In the genomic region with DNA sequence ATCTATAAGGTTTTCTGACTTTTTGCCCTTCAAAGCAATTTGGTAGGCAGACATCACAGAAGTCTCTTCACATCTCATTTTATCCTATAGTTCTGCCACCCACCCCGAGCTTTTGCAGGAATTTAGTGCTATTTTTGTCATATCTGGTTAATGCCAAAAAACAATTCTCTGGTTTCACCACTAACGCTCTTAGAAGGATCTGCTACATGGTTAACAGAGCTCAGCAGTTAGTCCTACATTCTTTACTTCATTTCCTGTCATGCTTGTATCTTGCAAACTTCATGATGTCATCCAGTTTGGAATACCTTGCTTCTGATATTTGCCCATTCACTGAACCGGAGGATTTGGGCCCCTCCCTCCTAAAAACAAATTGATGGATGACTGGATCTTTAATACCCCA, we compare ENCODE assay signal across 35 cellular contexts.
DNase-seq lines count a peak whose midpoint lies in the region; ATAC-seq and TF ChIP-seq lines count a peak whose summit lies in the region.
"Had no signal": no experiment of that assay in that cellular context is flagged by ENCODE, and none has a peak within 500 bp of the region (broad histone marks: within the 10 kb centered on the region; RNA-seq: fewer than 3 reads in every experiment).

No MANE protein-coding gene starts in this region.

- H4K8ac ChIP-seq in IMR-90 (ENCODE audit: low read depth in 2 of 2, low read length in 2 of 2): no peak overlapping the region

- DNase-seq in AG08395 (ENCODE audit: low spot score): peak; percentile 18
- peak; percentile 30 for DNase-seq in IMR-90
- peak; percentile 57 to 62 for DNase-seq in cardiac fibroblast (ENCODE audit: low read depth in 2 of 2)
- peak; percentile 57 for DNase-seq in kidney glomerular epithelial cell (lab: John Stamatoyannopoulos, UW)
- no peak for DNase-seq in stimulated activated effector memory CD8-positive, alpha-beta T cell treated with anti-CD3 and anti-CD28 coated beads, Interleukin-12 subunit alpha, Interleukin-12 subunit beta, amount 100 ng/mL, for 72 hours (ENCODE audit: low spot score in 2 of 2)
- DNase-seq in SHP77 treated with DMSO at 0.1 percent for 48 hours (lab: John Stamatoyannopoulos, UW): no peak
- DNase-seq in right atrium auricular region (ENCODE audit: low spot score): no peak
- no peak for DNase-seq in T1000 (lab: John Stamatoyannopoulos, UW)
- DNase-seq: activated CD4-positive, alpha-beta T cell treated with anti-CD3 and anti-CD28 coated beads for 48 hours; CD8-positive, alpha-beta T cell; effector memory CD8-positive, alpha-beta T cell; foreskin keratinocyte; H7; heart left ventricle; left cardiac atrium; NCI-H1436 treated with DMSO at 0.1 percent for 48 hours; NCI-H2081 treated with DMSO at 0.1 percent for 48 hours; NCI-H2227 treated with DMSO at 0.1 percent for 48 hours; NCI-H69; PC-9; Right ventricle myocardium superior; stimulated activated CD4-positive, alpha-beta T cell treated with anti-CD3 and anti-CD28 coated beads, Interleukin-2, amount 100 ng/mL, for 24 hours; SW 1271; T-helper 9 cell; testis; WERI-Rb-1 had no signal

- no peaks in the 10 kb centered on the region for H3K36me3 Mint-ChIP-seq in stimulated activated effector memory CD8-positive, alpha-beta T cell treated with anti-CD3 and anti-CD28 coated beads, Interleukin-12 subunit alpha, Interleukin-12 subunit beta, amount 100 ng/mL, for 72 hours
- H3K36me3 Mint-ChIP-seq: activated naive CD4-positive, alpha-beta T cell treated with anti-CD3 and anti-CD28 coated beads, Interleukin-2, amount 50 U/mL, for 24 hours; CD8-positive, alpha-beta T cell had no signal

- no peaks in the 10 kb centered on the region for H3K9me3 Mint-ChIP-seq in stimulated activated effector memory CD8-positive, alpha-beta T cell treated with anti-CD3 and anti-CD28 coated beads, Interleukin-12 subunit alpha, Interleukin-12 subunit beta, amount 100 ng/mL, for 72 hours
- H3K9me3 Mint-ChIP-seq: activated naive CD4-positive, alpha-beta T cell treated with anti-CD3 and anti-CD28 coated beads, Interleukin-2, amount 50 U/mL, for 24 hours; CD8-positive, alpha-beta T cell; effector memory CD8-positive, alpha-beta T cell; stimulated activated naive CD8-positive, alpha-beta T cell treated with anti-CD3 and anti-CD28 coated beads, Interleukin-15, Interleukin-2, amounts not matched to agents 100 ng/mL and 50 ng/mL, for 24 hours had no signal

- no peak overlapping the region for H3K27ac Mint-ChIP-seq in stimulated activated effector memory CD8-positive, alpha-beta T cell treated with anti-CD3 and anti-CD28 coated beads, Interleukin-12 subunit alpha, Interleukin-12 subunit beta, amount 100 ng/mL, for 72 hours
- H3K27ac Mint-ChIP-seq: activated naive CD4-positive, alpha-beta T cell treated with anti-CD3 and anti-CD28 coated beads, Interleukin-2, amount 50 U/mL, for 24 hours; B cell; CD8-positive, alpha-beta T cell; effector memory CD8-positive, alpha-beta T cell; stimulated activated naive CD8-positive, alpha-beta T cell treated with anti-CD3 and anti-CD28 coated beads, Interleukin-15, Interleukin-2, amounts not matched to agents 100 ng/mL and 50 ng/mL, for 24 hours had no signal

- no peak overlapping the region for H2BK15ac ChIP-seq in IMR-90 (ENCODE audit: low read depth, low read length)

- in situ Hi-C loops in IMR-90 (cut with MboI; ENCODE audit: low sequenced_read_pairs): no loop called here

- no peak overlapping the region for H2BK5ac ChIP-seq in IMR-90 (ENCODE audit: low read depth, low read length, poor library complexity, severe bottlenecking)

- no peak overlapping the region for H3K56ac ChIP-seq in IMR-90 (ENCODE audit: extremely low read depth, insufficient read depth, low read length)

- ATAC-seq in IMR-90 (ENCODE audit: low read depth): no peak
- no peak for ATAC-seq in stimulated activated effector memory CD8-positive, alpha-beta T cell treated with anti-CD3 and anti-CD28 coated beads, Interleukin-12 subunit alpha, Interleukin-12 subunit beta, amount 100 ng/mL, for 72 hours
- ATAC-seq: A549; CD8-positive, alpha-beta T cell; effector memory CD8-positive, alpha-beta T cell; foreskin keratinocyte; GM12878; heart left ventricle; left cardiac atrium had no signal

- H2BK120ac ChIP-seq in IMR-90 (ENCODE audit: low read depth, low read length): no peak overlapping the region

- no peaks in the 10 kb centered on the region for H4K20me1 ChIP-seq in IMR-90 (ENCODE audit: insufficient read depth, low read length)

- H3K4me3 ChIP-seq in IMR-90 (ENCODE audit: insufficient read depth, low read depth, low read length) (no peak overlapping the region), cardiac fibroblast (replicated peaks in 1 of 2; ENCODE audit: low read depth in 2 of 2, low read length in 2 of 2) (no peak overlapping the region), right atrium auricular region (no peak overlapping the region)
- H3K4me3 ChIP-seq: A549, cardiac muscle cell, colonic mucosa, GM12878, heart left ventricle, lung, PC-9, testis had no signal

- no peaks in the 10 kb centered on the region for H3K4me1 Mint-ChIP-seq in stimulated activated effector memory CD8-positive, alpha-beta T cell treated with anti-CD3 and anti-CD28 coated beads, Interleukin-12 subunit alpha, Interleukin-12 subunit beta, amount 100 ng/mL, for 72 hours
- H3K4me1 Mint-ChIP-seq: activated naive CD4-positive, alpha-beta T cell treated with anti-CD3 and anti-CD28 coated beads, Interleukin-2, amount 50 U/mL, for 24 hours; B cell had no signal

- POLR2A ChIA-PET in IMR-90 (lab: Charles Lee; ENCODE audit: unreplicated experiment): no interaction called here

- 100% methylated on average over 2 of the region's 3 CpGs; no CpG with 5 or more reads in 1 of the 2 experiments for WGBS in IMR-90 (ENCODE audit: extremely low coverage in 2 of 2, insufficient read length in 1 of 2), 2 experiments

- dilution Hi-C loops in IMR-90 (cut with HindIII; ENCODE audit: low sequenced_read_pairs, unreplicated experiment): no loop called here

- no peak overlapping the region for H2AK9ac ChIP-seq in IMR-90 (replicated peaks; ENCODE audit: low read depth, low read length, poor library complexity)

- no peak overlapping the region for H2AK5ac ChIP-seq in IMR-90 (ENCODE audit: low read depth, low read length)

- H3K23ac ChIP-seq in IMR-90 (ENCODE audit: low read depth, low read length): no peak overlapping the region

- no peak overlapping the region for H3K4ac ChIP-seq in IMR-90 (ENCODE audit: low read depth, low read length)

- intact Hi-C loops in IMR-90 (cut with micrococcal nuclease): no loop called here

- no peak overlapping the region for H2AFZ ChIP-seq in IMR-90 (replicated peaks; ENCODE audit: low read length, poor library complexity)
- H2AFZ ChIP-seq: parathyroid adenoma, PC-9 had no signal

- H3K9me3 ChIP-seq in IMR-90 (ENCODE audit: control insufficient read depth, insufficient read depth, low read length): no peaks in the 10 kb centered on the region
- H3K9me3 ChIP-seq in right atrium auricular region: no peaks in the 10 kb centered on the region
- H3K9me3 ChIP-seq: A549, colonic mucosa, heart left ventricle, testis had no signal

- H3K79me1 ChIP-seq in IMR-90 (ENCODE audit: low read depth in 1 of 2, low read length in 2 of 2): 0 out of 4 replicates have a peak, but pooled peaks cover 0 to 3% of the 10 kb centered on the region in 2 experiments

- no TSS peak for BruUV-seq in IMR-90 (replicated peaks; lab: Mats Ljungman, UMichigan)

- H3K27me3 ChIP-seq in IMR-90 (ENCODE audit: control insufficient read depth, insufficient read depth, low read length) (no peaks in the 10 kb centered on the region), right atrium auricular region (no peaks in the 10 kb centered on the region)
- H3K27me3 ChIP-seq: cardiac muscle cell, colonic mucosa, foreskin keratinocyte, heart left ventricle, testis had no signal

- peaks cover 5% of the 10 kb centered on the region for H3K9me1 ChIP-seq in IMR-90 (ENCODE audit: insufficient read depth, low read length)

- H3K27ac ChIP-seq in IMR-90 (ENCODE audit: insufficient read depth, low read length) (no peak overlapping the region), right atrium auricular region (no peak overlapping the region)
- H3K27ac ChIP-seq: A549, cardiac muscle cell, colonic mucosa, foreskin keratinocyte, heart left ventricle, parathyroid adenoma, PC-9, testis, WERI-Rb-1 had no signal

- H3K4me1 ChIP-seq in IMR-90 (ENCODE audit: control insufficient read depth, insufficient read depth, low read length) (peaks cover 7% of the 10 kb centered on the region), right atrium auricular region (no peaks in the 10 kb centered on the region)
- H3K4me1 ChIP-seq: colonic mucosa, foreskin keratinocyte, heart left ventricle, parathyroid adenoma had no signal

- TF ChIP-seq POLR2A in IMR-90 (IDR thresholded peaks at IDR 0.05; ENCODE audit: low read depth, low read length): no peak

- no peak overlapping the region; the same call in 1 of the 2 replicates for H2BK20ac ChIP-seq in IMR-90 (ENCODE audit: low read depth, low read length)

- H3K9ac ChIP-seq in IMR-90 (ENCODE audit: low read depth, low read length): no peak overlapping the region
- H3K9ac ChIP-seq: parathyroid adenoma had no signal

- TF ChIP-seq CTCF in IMR-90 (conservative IDR thresholded peaks at IDR 0.05; ENCODE audit: low read depth, low read length) (no peak), cardiac fibroblast (IDR thresholded peaks at IDR 0.05; ENCODE audit: low read depth, low read length) (no peak), right atrium auricular region (IDR thresholded peaks at IDR 0.05) (no peak)

- no peak overlapping the region for H3K4me3 Mint-ChIP-seq in stimulated activated effector memory CD8-positive, alpha-beta T cell treated with anti-CD3 and anti-CD28 coated beads, Interleukin-12 subunit alpha, Interleukin-12 subunit beta, amount 100 ng/mL, for 72 hours
- H3K4me3 Mint-ChIP-seq: activated naive CD4-positive, alpha-beta T cell treated with anti-CD3 and anti-CD28 coated beads, Interleukin-2, amount 50 U/mL, for 24 hours; B cell; CD8-positive, alpha-beta T cell; effector memory CD8-positive, alpha-beta T cell; stimulated activated naive CD8-positive, alpha-beta T cell treated with anti-CD3 and anti-CD28 coated beads, Interleukin-15, Interleukin-2, amounts not matched to agents 100 ng/mL and 50 ng/mL, for 24 hours had no signal

- no peaks in the 10 kb centered on the region for H3K36me3 ChIP-seq in IMR-90 (ENCODE audit: control insufficient read depth, insufficient read depth, low read length)
- no peaks in the 10 kb centered on the region for H3K36me3 ChIP-seq in right atrium auricular region
- H3K36me3 ChIP-seq: cardiac muscle cell, colonic mucosa, heart left ventricle, WERI-Rb-1 had no signal

- TF ChIP-seq RAD21 in IMR-90 (IDR thresholded peaks at IDR 0.05; ENCODE audit: low read length): no peak

- H3K4me2 ChIP-seq in IMR-90 (ENCODE audit: low read depth, low read length): no peak overlapping the region
- H3K4me2 ChIP-seq: A549, PC-9 had no signal

- 0 out of 2 replicates have a peak overlapping the region, but pooled peaks have one; percentile 26 for H3K14ac ChIP-seq in IMR-90 (replicated peaks; ENCODE audit: low read depth, low read length)

- no peak overlapping the region for H3K18ac ChIP-seq in IMR-90 (ENCODE audit: low read depth, low read length)

- H4K5ac ChIP-seq in IMR-90 (ENCODE audit: low read depth, low read length): no peak overlapping the region

- no peak overlapping the region for H4K91ac ChIP-seq in IMR-90 (ENCODE audit: insufficient read depth, low read depth, low read length)

- CTCF ChIA-PET in IMR-90 (lab: Yijun Ruan, JAX): no interaction called here

TF ChIP-seq in IMR-90, 13 proteins besides CTCF, POLR2A, EP300 and RAD21 (continues in another document):
- no peak for TF ChIP-seq BHLHE40 (IDR thresholded peaks at IDR 0.05; ENCODE audit: low read depth, low read length)

Comparison
In these comparisons a context has a peak if more than half of its experiments do, and no peak if none do; other contexts are left out.
1. DNase-seq: peak in AG08395 (single experiment), IMR-90 (single experiment), cardiac fibroblast (2 of 2) and kidney glomerular epithelial cell (single experiment); none in stimulated activated effector memory CD8-positive, alpha-beta T cell treated with anti-CD3 and anti-CD28 coated beads, Interleukin-12 subunit alpha, Interleukin-12 subunit beta, amount 100 ng/mL, for 72 hours (0 of 2), SHP77 treated with DMSO at 0.1 percent for 48 hours (single experiment), right atrium auricular region (single experiment) and T1000 (single experiment).